ENCODE assay signal across 11 cellular contexts in genomic region chr1:15062479-15063099, GRCh38.
DNase-seq lines count a peak whose midpoint lies in the region; ATAC-seq, FAIRE-seq and TF ChIP-seq lines count a peak whose summit lies in the region.
"Had no signal": no experiment of that assay in that cellular context is flagged by ENCODE, and none has a peak within 500 bp of the region (broad histone marks: within the 10 kb centered on the region; RNA-seq: fewer than 3 reads in every experiment).

No MANE protein-coding gene starts in this region.

- no peak overlapping the region for H2AK5ac ChIP-seq in H1 (ENCODE audit: low read depth, low read length)

- DNase-seq in NCI-H82 (lab: John Stamatoyannopoulos, UW): peak; percentile 76
- DNase-seq in H1 (ENCODE audit: low read depth in 1 of 2, low spot score in 2 of 2): peak in 1 of 2 experiments; percentile 71
- DNase-seq in osteocyte (ENCODE audit: extremely low spot score, unreplicated experiment): no peak
- DNase-seq in vagina (ENCODE audit: extremely low spot score in 2 of 2): no peak
- DNase-seq in COR-L47 (lab: John Stamatoyannopoulos, UW): no peak
- DNase-seq: activated CD4-positive, alpha-beta T cell treated with anti-CD3 and anti-CD28 coated beads for 1 hour; testis had no signal

- no peak overlapping the region for H2AFZ ChIP-seq in H1 (ENCODE audit: low read length)

- H2BK12ac ChIP-seq in H1 (ENCODE audit: low read depth, low read length): no peak overlapping the region

- no peak overlapping the region for H2BK20ac ChIP-seq in H1 (ENCODE audit: low read length)

- no peaks in the 10 kb centered on the region; a peak in 1 of 7 replicates for H3K4me1 ChIP-seq in H1 (replicated peaks in 1 of 4; ENCODE audit: control insufficient read depth in 3 of 4, insufficient read depth in 4 of 4, low read length in 3 of 4)
- H3K4me1 ChIP-seq in vagina: no peaks in the 10 kb centered on the region
- H3K4me1 ChIP-seq: ascending aorta had no signal

- no peak overlapping the region for H3K4ac ChIP-seq in H1 (replicated peaks; ENCODE audit: insufficient read length, low read depth, low read length)

- H3K9me3 ChIP-seq in H1 (ENCODE audit: insufficient read depth in 2 of 2, low read depth in 1 of 2, low read length in 1 of 2): peaks cover 2 to 4% of the 10 kb centered on the region in 2 experiments; a peak in 1 of 4 replicates
- peaks cover 8% of the 10 kb centered on the region for H3K9me3 ChIP-seq in vagina
- H3K9me3 ChIP-seq: ascending aorta, testis had no signal

- no peaks in the 10 kb centered on the region for H3K4me1 Mint-ChIP-seq in osteocyte (ENCODE audit: unreplicated experiment)

- H2BK120ac ChIP-seq in H1 (replicated peaks; ENCODE audit: low read depth, low read length): no peak overlapping the region

- no peak overlapping the region for H4K5ac ChIP-seq in H1 (ENCODE audit: insufficient read length, low read depth, low read length)

- H3K9me3 Mint-ChIP-seq in osteocyte (ENCODE audit: unreplicated experiment): peaks cover 5% of the 10 kb centered on the region

- no peak for TF ChIP-seq POLR2A in H1 (IDR thresholded peaks at IDR 0.05; ENCODE audit: control extremely low read depth in 1 of 2, low read depth in 2 of 2, low read length in 2 of 2)
- no peak for TF ChIP-seq POLR2A in vagina (IDR thresholded peaks at IDR 0.05)

- TF ChIP-seq EP300 in H1 (IDR thresholded peaks at IDR 0.05; ENCODE audit: borderline replicate concordance in 1 of 2, low read depth in 2 of 2, low read length in 2 of 2): no peak

- POLR2A ChIA-PET in H1 (lab: Charles Lee; ENCODE audit: partially characterized antibody): no interaction called here

- H3K56ac ChIP-seq in H1 (replicated peaks; ENCODE audit: insufficient read length, low read depth, low read length): no peak overlapping the region

- TF ChIP-seq CTCF in GM12872 (IDR thresholded peaks at IDR 0.05; ENCODE audit: insufficient read depth, low read depth, low read length): peak; percentile 69
- TF ChIP-seq CTCF in H1 (IDR thresholded peaks at IDR 0.05; ENCODE audit: control extremely low read depth in 1 of 3, insufficient read depth in 1 of 3, low read depth in 1 of 3, low read length in 3 of 3): peak in 2 of 3 experiments; percentile 60 to 75; a peak in 3 of 4 replicates
- peak; percentile 49 for TF ChIP-seq CTCF in osteocyte (IDR thresholded peaks at IDR 0.05)
- no peak for TF ChIP-seq CTCF in vagina (IDR thresholded peaks at IDR 0.05)

- H3K27ac Mint-ChIP-seq in osteocyte (ENCODE audit: unreplicated experiment): no peak overlapping the region

- CTCF ChIA-PET in H1 (lab: Charles Lee; ENCODE audit: partially characterized antibody): interaction anchor here (0.6 to 8.7 kb wide), 32 partner anchors 9 to 1269 kb away, joined by 3 to 53 read pairs (median 4); no protein-coding TSS in a partner anchor

- peaks cover 0 to 1% of the 10 kb centered on the region in 2 experiments for H4K20me1 ChIP-seq in H1 (replicated peaks in 1 of 2; ENCODE audit: control insufficient read depth in 1 of 2, insufficient read depth in 2 of 2, low read length in 2 of 2)

- no peak overlapping the region for H3K4me3 Mint-ChIP-seq in osteocyte (ENCODE audit: unreplicated experiment)

- H3K27ac ChIP-seq in H1 (ENCODE audit: low read depth, low read length): no peak overlapping the region
- H3K27ac ChIP-seq in vagina: no peak overlapping the region
- H3K27ac ChIP-seq: ascending aorta, testis had no signal

- H4K8ac ChIP-seq in H1 (ENCODE audit: extremely low read depth, insufficient read depth, low read length): no peak overlapping the region

- H3K23me2 ChIP-seq in H1 (ENCODE audit: low read depth, low read length): no peaks in the 10 kb centered on the region

- WGBS in H1 (ENCODE audit: extremely low coverage in 1 of 2, insufficient coverage in 1 of 2, insufficient read length in 1 of 2, insufficient replicate concordance in 2 of 2, low coverage in 1 of 2, low lambda C conversion rate in 2 of 2, missing lambda C conversion rate in 1 of 2), 2 experiments: 84% methylated on average over 6 of the region's 6 CpGs; no CpG with 5 or more reads in 1 of the 2 experiments

- no peaks in the 10 kb centered on the region for H3K79me2 ChIP-seq in H1 (ENCODE audit: control insufficient read depth in 1 of 2, insufficient read depth in 2 of 2, low read length in 2 of 2)

- no peak overlapping the region for H3K18ac ChIP-seq in H1 (ENCODE audit: extremely low read depth, low read length)

- H3K4me2 ChIP-seq in H1 (ENCODE audit: insufficient read depth in 1 of 2, low read depth in 2 of 2, low read length in 2 of 2): no peak overlapping the region

- H3K23ac ChIP-seq in H1 (ENCODE audit: insufficient read length): no peak overlapping the region

- H3K27me3 Mint-ChIP-seq in osteocyte (ENCODE audit: unreplicated experiment): no peaks in the 10 kb centered on the region

- H3K36me3 ChIP-seq in H1 (ENCODE audit: control insufficient read depth in 2 of 4, insufficient read depth in 4 of 4, low read length in 3 of 4) (no peaks in the 10 kb centered on the region; a peak in 1 of 8 replicates), vagina (peaks cover 0 to 32% of the 10 kb centered on the region in 2 donors)

- no peak overlapping the region for H3K14ac ChIP-seq in H1 (ENCODE audit: insufficient read length)

- H3K4me3 ChIP-seq in H1 (ENCODE audit: extremely low read depth in 1 of 4, insufficient read depth in 2 of 4, low read depth in 3 of 4, low read length in 4 of 4): no peak overlapping the region
- H3K4me3 ChIP-seq in vagina: no peak overlapping the region
- H3K4me3 ChIP-seq: ascending aorta, testis had no signal

- ATAC-seq in HG02852 (IDR thresholded peaks at IDR 0.05; ENCODE audit: unreplicated experiment) (no peak), GM18867 (IDR thresholded peaks at IDR 0.05; ENCODE audit: unreplicated experiment) (no peak)

- no peak overlapping the region for H2BK15ac ChIP-seq in H1 (ENCODE audit: low read length)

- H3K79me1 ChIP-seq in H1 (ENCODE audit: low read depth, low read length): no peaks in the 10 kb centered on the region

- FAIRE-seq in H1 (lab: Jason Lieb, UNC): peak; percentile 86

- no peak overlapping the region for H4K91ac ChIP-seq in H1 (replicated peaks; ENCODE audit: insufficient read length, low read length)

- peaks cover 62% of the 10 kb centered on the region for H3K36me3 Mint-ChIP-seq in osteocyte (ENCODE audit: unreplicated experiment)

- H2BK5ac ChIP-seq in H1 (ENCODE audit: low read depth, low read length): no peak overlapping the region

- TF ChIP-seq RAD21 in H1 (IDR thresholded peaks at IDR 0.05 in 1 of 2, conservative IDR thresholded peaks at IDR 0.05 in 1 of 2; ENCODE audit: low read depth in 2 of 2, low read length in 2 of 2): peak; percentile 58 to 68

- no peak overlapping the region for H3K9ac ChIP-seq in H1 (replicated peaks in 1 of 4; ENCODE audit: extremely low read depth in 1 of 4, low read depth in 3 of 4, low read length in 3 of 4)

- intact Hi-C loops in vagina (cut with DNase I): no loop called here

- H3K27me3 ChIP-seq in H1 (replicated peaks in 1 of 4; ENCODE audit: control insufficient read depth in 3 of 4, extremely low read depth in 1 of 4, insufficient read depth in 3 of 4, low read length in 3 of 4): no peaks in the 10 kb centered on the region
- H3K27me3 ChIP-seq in vagina: no peaks in the 10 kb centered on the region
- H3K27me3 ChIP-seq: ascending aorta, testis had no signal

TF ChIP-seq in H1, 55 proteins besides CTCF, POLR2A, EP300 and RAD21:
- TF ChIP-seq BACH1 (IDR thresholded peaks at IDR 0.05; ENCODE audit: low read length) (no peak), BRCA1 (IDR thresholded peaks at IDR 0.05; ENCODE audit: low read depth, low read length) (no peak), SUZ12 (IDR thresholded peaks at IDR 0.05; ENCODE audit: low read length) (no peak), ZNF274 (IDR thresholded peaks at IDR 0.05; ENCODE audit: borderline replicate concordance, extremely low read depth, low read length) (no peak), TBP (IDR thresholded peaks at IDR 0.05; ENCODE audit: low read depth, low read length) (no peak), POU5F1 (IDR thresholded peaks at IDR 0.05; ENCODE audit: low read depth, low read length) (no peak), NANOG (IDR thresholded peaks at IDR 0.05; ENCODE audit: insufficient read depth, low read depth, low read length, poor library complexity, severe bottlenecking) (no peak), KDM1A (IDR thresholded peaks at IDR 0.05; ENCODE audit: borderline replicate concordance, low read length) (no peak), MAFK (IDR thresholded peaks at IDR 0.05; ENCODE audit: low read depth, low read length) (no peak), SIN3A (conservative IDR thresholded peaks at IDR 0.05 in 1 of 2, IDR thresholded peaks at IDR 0.05 in 1 of 2; ENCODE audit: low read depth in 1 of 2, low read length in 2 of 2) (no peak), SP2 (IDR thresholded peaks at IDR 0.05; ENCODE audit: low read length) (no peak), JUND (IDR thresholded peaks at IDR 0.05; ENCODE audit: low read length) (no peak), SAP30 (IDR thresholded peaks at IDR 0.05; ENCODE audit: insufficient read depth, insufficient replicate concordance, low read length) (no peak), ASH2L (IDR thresholded peaks at IDR 0.05; ENCODE audit: low read length) (no peak), POLR2AphosphoS5 (IDR thresholded peaks at IDR 0.05; ENCODE audit: low read depth, low read length) (no peak), CREB1 (IDR thresholded peaks at IDR 0.05) (no peak), KDM4A (IDR thresholded peaks at IDR 0.05; ENCODE audit: low read depth, low read length, severe bottlenecking) (no peak), CEBPB (IDR thresholded peaks at IDR 0.05; ENCODE audit: low read depth, low read length) (no peak), RFX5 (IDR thresholded peaks at IDR 0.05; ENCODE audit: borderline replicate concordance, low read depth, low read length) (no peak)

Comparison
In these comparisons a context has a peak if more than half of its experiments do, and no peak if none do; other contexts are left out.
1. CTCF ChIP-seq: peak in GM12872 (single experiment), H1 (2 of 3) and osteocyte (single experiment); none in vagina (0 of 3).